8 cellular contexts compared by ENCODE assay signal in the genomic region with DNA sequence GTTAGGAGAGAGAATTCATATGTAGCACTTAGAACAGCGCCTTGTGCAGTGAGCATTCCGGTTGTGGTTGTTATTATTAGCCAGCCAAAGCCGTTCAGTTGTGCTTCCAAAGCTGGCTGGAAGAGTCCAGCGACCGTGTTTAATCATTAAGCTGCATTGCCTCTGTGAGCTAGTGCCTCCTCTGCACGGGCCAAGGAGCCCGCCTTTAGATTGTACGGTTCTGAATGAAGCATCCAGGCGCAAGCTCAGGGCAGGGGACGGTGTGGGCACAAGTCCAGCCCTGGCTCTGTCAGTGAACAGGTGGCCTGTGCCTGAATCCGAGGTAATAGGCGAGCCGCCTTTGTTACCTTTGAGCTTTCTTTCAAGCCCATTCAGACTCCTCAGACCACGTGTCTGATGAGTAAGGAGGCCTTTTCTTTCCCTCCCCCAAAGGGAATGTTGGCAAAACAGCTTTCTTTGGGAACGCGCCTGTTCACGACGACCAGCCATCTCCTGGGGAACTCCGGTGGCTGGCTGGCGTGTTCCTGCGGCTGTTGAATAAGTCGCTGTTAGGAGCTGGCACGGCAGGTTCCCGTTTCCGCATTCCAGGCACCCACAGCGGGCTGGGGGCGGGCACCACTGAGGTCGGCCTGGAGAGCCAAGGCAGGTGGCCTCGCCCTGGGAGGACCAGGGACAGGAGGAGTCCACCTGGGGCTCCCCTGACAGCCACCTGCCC. TPM values are rescaled to one million over a fixed set of nuclear protein-coding genes. Genes with fewer than 3 reads are reported as not detected.
DNase-seq lines count a peak whose midpoint lies in the region; ATAC-seq and TF ChIP-seq lines count a peak whose summit lies in the region.

No MANE protein-coding gene starts in this region.

- DNase-seq in G401 (ENCODE audit: low spot score) (peak; percentile 91), NCI-H510A treated with DMSO at 0.1 percent for 48 hours (lab: John Stamatoyannopoulos, UW) (peak; percentile 90), dermis blood vessel endothelial cell (peak; percentile 66), suprapubic skin (ENCODE audit: low spot score in 2 of 2) (peak; percentile 79 to 89)
- no peak for DNase-seq in activated CD4-positive, CD25-positive, alpha-beta regulatory T cell (lab: John Stamatoyannopoulos, UW)

- H3K27me3 ChIP-seq in liver (ENCODE audit: control insufficient read depth in 4 of 4, insufficient read depth in 4 of 4, low read length in 3 of 4): no peaks in the 10 kb centered on the region
- H3K27me3 ChIP-seq in suprapubic skin: no peaks in the 10 kb centered on the region

- H3K9ac ChIP-seq in liver (ENCODE audit: low read depth in 1 of 2, low read length in 2 of 2): peak overlapping the region in 1 of 2 donors; percentile 42

- no peak for TF ChIP-seq POLR2A in suprapubic skin (IDR thresholded peaks at IDR 0.05)

- no peak for TF ChIP-seq EP300 in suprapubic skin (IDR thresholded peaks at IDR 0.05)

- peak in 1 of 2 donors; percentile 48 for TF ChIP-seq RAD21 in liver (IDR thresholded peaks at IDR 0.05)

- in situ Hi-C loops in G401 (cut with HindIII; ENCODE audit: low sequenced_read_pairs): no loop called here

- H3K27ac ChIP-seq in liver (ENCODE audit: low read depth in 1 of 2, low read length in 2 of 2) (peak overlapping the region; percentile 59 to 70), suprapubic skin (peak overlapping the region; percentile 74)

- H3K9me3 ChIP-seq in liver (ENCODE audit: control insufficient read depth in 4 of 4, low read length in 3 of 4) (peaks cover 0 to 2% (median 0%) of the 10 kb centered on the region in 4 donors), suprapubic skin (no peaks in the 10 kb centered on the region)

- no peak for TF ChIP-seq CTCF in liver (IDR thresholded peaks at IDR 0.05; ENCODE audit: low read depth, low read length, missing input control)
- TF ChIP-seq CTCF in suprapubic skin (IDR thresholded peaks at IDR 0.05): no peak

- ATAC-seq in HG02759 (IDR thresholded peaks at IDR 0.05; ENCODE audit: unreplicated experiment): peak; percentile 48
- ATAC-seq in GM19035 (IDR thresholded peaks at IDR 0.05; ENCODE audit: unreplicated experiment): no peak

- H3K4me3 ChIP-seq in liver (ENCODE audit: low read depth in 1 of 3, low read length in 3 of 3) (peak overlapping the region; percentile 31 to 72 (median 57)), suprapubic skin (peak overlapping the region; percentile 30)

- H3K36me3 ChIP-seq in liver (ENCODE audit: control insufficient read depth in 4 of 4, insufficient read depth in 3 of 4, low read depth in 1 of 4, low read length in 3 of 4) (no peaks in the 10 kb centered on the region), suprapubic skin (no peaks in the 10 kb centered on the region)

- H3K4me1 ChIP-seq in liver (ENCODE audit: control insufficient read depth in 4 of 4, insufficient read depth in 4 of 4, low read length in 3 of 4) (peaks cover 10 to 66% (median 55%) of the 10 kb centered on the region in 4 donors), suprapubic skin (peaks cover 41% of the 10 kb centered on the region)

- 18% methylated on average over 29 of the region's 29 CpGs for WGBS in liver
- 27% methylated on average over 27 of the region's 29 CpGs for WGBS in suprapubic skin

TF ChIP-seq in liver, 16 proteins besides CTCF, POLR2A, EP300 and RAD21:
- peak; percentile 16 for TF ChIP-seq REST (IDR thresholded peaks at IDR 0.05)
- TF ChIP-seq GABPA (IDR thresholded peaks at IDR 0.05 in 1 of 2, conservative IDR thresholded peaks at IDR 0.05 in 1 of 2): no peak
- no peak for TF ChIP-seq TAF1 (conservative IDR thresholded peaks at IDR 0.05)
- no peak for TF ChIP-seq NR2F2 (IDR thresholded peaks at IDR 0.05)
- TF ChIP-seq, protein P1, sequence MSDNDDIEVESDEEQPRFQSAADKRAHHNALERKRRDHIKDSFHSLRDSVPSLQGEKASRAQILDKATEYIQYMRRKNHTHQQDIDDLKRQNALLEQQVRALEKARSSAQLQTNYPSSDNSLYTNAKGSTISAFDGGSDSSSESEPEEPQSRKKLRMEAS (IDR thresholded peaks at IDR 0.05): peak; percentile 23
- no peak for TF ChIP-seq HNF4G (IDR thresholded peaks at IDR 0.05)
- peak; percentile 6 for TF ChIP-seq ZBTB33 (IDR thresholded peaks at IDR 0.05)
- no peak for TF ChIP-seq EGR1 (IDR thresholded peaks at IDR 0.05; ENCODE audit: low read depth in 2 of 2)
- peak; percentile 48 to 56 for TF ChIP-seq HNF4A (conservative IDR thresholded peaks at IDR 0.05)
- no peak for TF ChIP-seq FOXA1 (IDR thresholded peaks at IDR 0.05)
- TF ChIP-seq RXRA (IDR thresholded peaks at IDR 0.05): peak; percentile 41 to 43
- TF ChIP-seq, protein P2, sequence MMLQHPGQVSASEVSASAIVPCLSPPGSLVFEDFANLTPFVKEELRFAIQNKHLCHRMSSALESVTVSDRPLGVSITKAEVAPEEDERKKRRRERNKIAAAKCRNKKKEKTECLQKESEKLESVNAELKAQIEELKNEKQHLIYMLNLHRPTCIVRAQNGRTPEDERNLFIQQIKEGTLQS (IDR thresholded peaks at IDR 0.05): peak; percentile 3
- TF ChIP-seq FOXA2 (IDR thresholded peaks at IDR 0.05): no peak
- TF ChIP-seq SP1 (IDR thresholded peaks at IDR 0.05): peak; percentile 76
- no peak for TF ChIP-seq JUND (IDR thresholded peaks at IDR 0.05)
- TF ChIP-seq YY1 (IDR thresholded peaks at IDR 0.05): peak; percentile 4

RNA-seq across cellular contexts. Expression of gene SIPA1L3, which starts 25.1 kb away (rescaled TPM):
- 5.5 and 8.1 TPM in 2 replicates for total RNA-seq in G401 (2014; rRNA removed; shearing (Covaris generic))
- total RNA-seq in dermis blood vessel endothelial cell: 13.6 and 14.5 TPM in 2 replicates
- total RNA-seq in liver: 10 to 100 TPM in 1 of 2 donors, 1 to 10 TPM in 1; 6.4 to 10.0 TPM
- polyA plus RNA-seq in liver: 1 to 10 TPM; 2.4 to 2.5 TPM
- 10 to 100 TPM; 52.6 to 92.1 (median 81.8) TPM for total RNA-seq in suprapubic skin

RNA-seq across cellular contexts. Expression of gene WDR87, which starts 25.7 kb away (rescaled TPM):
- total RNA-seq in G401 (2014; rRNA removed; shearing (Covaris generic)): not detected in 2 replicates
- total RNA-seq in dermis blood vessel endothelial cell (not detected in 2 replicates), liver (not detected), suprapubic skin (not detected)
- not detected for polyA plus RNA-seq in liver

Comparison
In these comparisons a context has a peak if more than half of its experiments do, and no peak if none do; other contexts are left out.
1. DNase-seq: peak in G401 (single experiment), NCI-H510A treated with DMSO at 0.1 percent for 48 hours (single experiment), dermis blood vessel endothelial cell (single experiment) and suprapubic skin (2 of 2); none in activated CD4-positive, CD25-positive, alpha-beta regulatory T cell (0 of 4).